Comparison of ENCODE assay signal across 1 cellular context in the genomic region with DNA sequence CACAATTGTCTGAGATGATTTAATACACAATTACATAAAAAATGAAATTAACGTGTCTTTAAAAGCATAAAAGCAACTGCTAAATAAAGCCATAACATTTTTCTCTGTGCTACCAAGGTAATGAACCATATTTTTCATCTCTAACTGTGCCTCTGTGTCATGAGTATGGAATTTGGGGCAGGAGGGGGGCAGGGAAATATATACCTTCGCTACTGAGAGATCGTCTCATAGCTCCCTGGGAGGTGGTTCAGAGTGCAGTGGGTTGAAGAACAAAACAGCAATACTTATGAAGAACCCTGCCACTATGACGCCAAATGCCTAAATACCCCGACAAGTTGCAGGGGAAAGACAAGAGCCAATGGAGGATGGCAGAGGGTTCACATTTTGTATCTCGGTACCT.
TF ChIP-seq lines count a peak whose summit lies in the region.

No MANE protein-coding gene starts in this region.

TF ChIP-seq in SK-N-SH, 30 proteins besides CTCF, POLR2A, EP300 and RAD21 (continued from another document):
- no peak for TF ChIP-seq GABPA (IDR thresholded peaks at IDR 0.05; ENCODE audit: low read depth)
- no peak for TF ChIP-seq FOXJ3 (CRISPR knock-in tag; IDR thresholded peaks at IDR 0.05)
